ENCODE assay signal across 21 cellular contexts in the genomic region with DNA sequence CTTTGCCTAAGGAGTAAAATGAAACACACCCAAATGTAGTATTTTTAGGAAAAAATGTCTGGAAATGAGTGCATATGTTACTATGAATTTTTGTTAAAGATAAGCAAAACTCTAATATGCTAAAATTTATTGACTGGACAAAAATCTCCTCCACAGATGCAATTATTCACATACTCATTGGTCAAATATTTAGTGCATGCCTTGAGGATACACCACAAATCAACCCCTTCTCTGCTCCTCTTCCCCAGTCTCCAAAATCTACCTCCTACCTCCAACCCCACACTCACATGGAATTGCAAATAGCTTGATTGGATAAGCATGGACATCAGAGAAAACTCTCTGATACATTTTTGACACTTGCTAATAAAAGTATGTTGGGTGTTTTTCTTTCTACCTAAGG.
DNase-seq lines count a peak whose midpoint lies in the region; ATAC-seq and TF ChIP-seq lines count a peak whose summit lies in the region.
"Had no signal": no experiment of that assay in that cellular context is flagged by ENCODE, and none has a peak within 500 bp of the region (broad histone marks: within the 10 kb centered on the region; RNA-seq: fewer than 3 reads in every experiment).

No MANE protein-coding gene starts in this region.

- no TSS peak for BruUV-seq in Caco-2 (replicated peaks; lab: Mats Ljungman, UMichigan)

- H2BK12ac ChIP-seq in mesenchymal stem cell (ENCODE audit: low read length in 2 of 2): peak overlapping the region in 1 of 2 experiments; percentile 63

- DNase-seq in Caco-2 (no peak), RWPE1 (ENCODE audit: low spot score) (no peak), mesenchymal stem cell (no peak), thoracic aorta (ENCODE audit: low spot score) (no peak), NAMALWA (ENCODE audit: low spot score) (no peak), AG08396 (ENCODE audit: low spot score) (no peak)
- no peak for DNase-seq in activated CD8-positive, alpha-beta memory T cell treated with anti-CD3 and anti-CD28 coated beads, Interleukin-2, amount 10 ng/mL, durations not matched to agents 7 days and 5 days
- DNase-seq: activated CD4-positive, alpha-beta T cell treated with anti-CD3 and anti-CD28 coated beads for 48 hours; activated naive CD8-positive, alpha-beta T cell treated with anti-CD3 and anti-CD28 coated beads, Interleukin-2, amount 10 ng/mL, durations not matched to agents 7 days and 5 days; COR-L47; heart right ventricle; mucosa of descending colon; NCI-H1436 treated with DMSO at 0.1 percent for 48 hours; NCI-H2171 treated with DMSO at 0.1 percent for 48 hours; NCI-H69; stimulated activated CD4-positive, alpha-beta T cell treated with anti-CD3 and anti-CD28 coated beads, Interleukin-12 subunit alpha, Interleukin-12 subunit beta, amount 100 ng/mL, for 4 hours had no signal

- peak overlapping the region; percentile 46 for H2BK5ac ChIP-seq in mesenchymal stem cell (ENCODE audit: low read depth, low read length, poor library complexity, severe bottlenecking)

- H3K36me3 Mint-ChIP-seq in Caco-2 (ENCODE audit: insufficient read depth, unreplicated experiment): peaks cover 9% of the 10 kb centered on the region
- H3K36me3 Mint-ChIP-seq in activated CD8-positive, alpha-beta memory T cell treated with anti-CD3 and anti-CD28 coated beads, Interleukin-2, amount 10 ng/mL, durations not matched to agents 7 days and 5 days: peaks cover 6% of the 10 kb centered on the region
- H3K36me3 Mint-ChIP-seq: neural progenitor cell had no signal

- H3K14ac ChIP-seq in mesenchymal stem cell (ENCODE audit: low read length in 2 of 2): no peak overlapping the region

- no peak overlapping the region for H3K9ac ChIP-seq in mesenchymal stem cell (ENCODE audit: low read length)
- H3K9ac ChIP-seq: neural progenitor cell had no signal

- intact Hi-C loops in Caco-2 (cut with micrococcal nuclease; ENCODE audit: unreplicated experiment): no loop called here

- H3K4me3 ChIP-seq in Caco-2 (ENCODE audit: low read depth, low read length): no peak overlapping the region
- no peak overlapping the region for H3K4me3 ChIP-seq in mesenchymal stem cell (ENCODE audit: insufficient read depth in 1 of 2, low read depth in 1 of 2, low read length in 2 of 2)
- H3K4me3 ChIP-seq in thoracic aorta: no peak overlapping the region
- H3K4me3 ChIP-seq: coronary artery, heart right ventricle, mucosa of descending colon, neural progenitor cell had no signal

- H3K4ac ChIP-seq in mesenchymal stem cell (ENCODE audit: low read depth in 1 of 2, low read length in 2 of 2): no peak overlapping the region

- no peaks in the 10 kb centered on the region for H3K27me3 ChIP-seq in Caco-2 (replicated peaks; ENCODE audit: control insufficient read depth, insufficient read depth, low read length)
- no peaks in the 10 kb centered on the region for H3K27me3 ChIP-seq in mesenchymal stem cell (ENCODE audit: control insufficient read depth in 1 of 2, insufficient read depth in 1 of 2, low read length in 2 of 2)
- H3K27me3 ChIP-seq in thoracic aorta (replicated peaks; ENCODE audit: insufficient read depth): no peaks in the 10 kb centered on the region
- H3K27me3 ChIP-seq: heart right ventricle, neural progenitor cell had no signal

- no peak overlapping the region for H2AFZ ChIP-seq in mesenchymal stem cell (ENCODE audit: low read depth, low read length)
- H2AFZ ChIP-seq: neural progenitor cell had no signal

- no peak overlapping the region for H4K91ac ChIP-seq in mesenchymal stem cell (ENCODE audit: low read length)

- peaks cover 9% of the 10 kb centered on the region for H3K9me3 Mint-ChIP-seq in Caco-2 (ENCODE audit: unreplicated experiment)
- no peaks in the 10 kb centered on the region for H3K9me3 Mint-ChIP-seq in activated CD8-positive, alpha-beta memory T cell treated with anti-CD3 and anti-CD28 coated beads, Interleukin-2, amount 10 ng/mL, durations not matched to agents 7 days and 5 days (ENCODE audit: low read depth)
- H3K9me3 Mint-ChIP-seq: activated T-helper 17 cell treated with anti-CD3 and anti-CD28 coated beads, Interleukin-2, amount 50 U/mL, for 72 hours had no signal

- H3K4me1 Mint-ChIP-seq in Caco-2 (ENCODE audit: low read depth, unreplicated experiment): peaks cover 46% of the 10 kb centered on the region
- peaks cover 9% of the 10 kb centered on the region for H3K4me1 Mint-ChIP-seq in activated CD8-positive, alpha-beta memory T cell treated with anti-CD3 and anti-CD28 coated beads, Interleukin-2, amount 10 ng/mL, durations not matched to agents 7 days and 5 days
- H3K4me1 Mint-ChIP-seq: activated T-helper 17 cell treated with anti-CD3 and anti-CD28 coated beads, Interleukin-2, amount 50 U/mL, for 72 hours had no signal

- H3K4me3 Mint-ChIP-seq in Caco-2 (ENCODE audit: unreplicated experiment): peak overlapping the region; percentile 4
- no peak overlapping the region for H3K4me3 Mint-ChIP-seq in activated CD8-positive, alpha-beta memory T cell treated with anti-CD3 and anti-CD28 coated beads, Interleukin-2, amount 10 ng/mL, durations not matched to agents 7 days and 5 days
- H3K4me3 Mint-ChIP-seq: activated naive CD8-positive, alpha-beta T cell treated with anti-CD3 and anti-CD28 coated beads, Interleukin-2, amount 10 ng/mL, durations not matched to agents 7 days and 5 days; activated T-helper 17 cell treated with anti-CD3 and anti-CD28 coated beads, Interleukin-2, amount 50 U/mL, for 72 hours; neural progenitor cell had no signal

- peaks cover 40% of the 10 kb centered on the region for H3K4me1 ChIP-seq in Caco-2
- peaks cover 12% of the 10 kb centered on the region for H3K4me1 ChIP-seq in mesenchymal stem cell (ENCODE audit: control insufficient read depth, insufficient read depth, low read depth, low read length)
- peaks cover 14 to 40% of the 10 kb centered on the region in 2 donors for H3K4me1 ChIP-seq in thoracic aorta (ENCODE audit: control insufficient read depth in 1 of 2, low read depth in 2 of 2)
- H3K4me1 ChIP-seq: neural progenitor cell had no signal

- no peaks in the 10 kb centered on the region for H3K27me3 Mint-ChIP-seq in Caco-2 (ENCODE audit: insufficient read depth, unreplicated experiment)
- H3K27me3 Mint-ChIP-seq in activated CD8-positive, alpha-beta memory T cell treated with anti-CD3 and anti-CD28 coated beads, Interleukin-2, amount 10 ng/mL, durations not matched to agents 7 days and 5 days: no peaks in the 10 kb centered on the region
- H3K27me3 Mint-ChIP-seq: activated naive CD8-positive, alpha-beta T cell treated with anti-CD3 and anti-CD28 coated beads, Interleukin-2, amount 10 ng/mL, durations not matched to agents 7 days and 5 days; activated T-helper 17 cell treated with anti-CD3 and anti-CD28 coated beads, Interleukin-2, amount 50 U/mL, for 72 hours had no signal

- H3K9me3 ChIP-seq in Caco-2: no peaks in the 10 kb centered on the region
- no peaks in the 10 kb centered on the region for H3K9me3 ChIP-seq in mesenchymal stem cell (ENCODE audit: control insufficient read depth, low read length)
- no peaks in the 10 kb centered on the region for H3K9me3 ChIP-seq in thoracic aorta
- H3K9me3 ChIP-seq: heart right ventricle, mucosa of descending colon had no signal

- CTCF ChIA-PET in Caco-2 (lab: Charles Lee) (no interaction called here), RWPE1 (lab: Yijun Ruan, JAX) (no interaction called here)
- CTCF ChIA-PET in activated CD8-positive, alpha-beta memory T cell treated with anti-CD3 and anti-CD28 coated beads, Interleukin-2, amount 10 ng/mL, durations not matched to agents 7 days and 5 days (lab: Charles Lee): no interaction called here

- no peak overlapping the region for H2BK120ac ChIP-seq in mesenchymal stem cell (ENCODE audit: low read depth, low read length)

- POLR2A ChIA-PET in Caco-2 (lab: Charles Lee): no interaction called here
- POLR2A ChIA-PET in RWPE1 (lab: Yijun Ruan, JAX; ENCODE audit: low non-redundant PET): no interaction called here

- no peak overlapping the region for H3K4me2 ChIP-seq in mesenchymal stem cell (ENCODE audit: low read length, poor library complexity, severe bottlenecking)
- H3K4me2 ChIP-seq: neural progenitor cell had no signal

- H2AK5ac ChIP-seq in mesenchymal stem cell (ENCODE audit: low read length, severe bottlenecking): peak overlapping the region; percentile 60

- H3K36me3 ChIP-seq in Caco-2 (ENCODE audit: control insufficient read depth, insufficient read depth, low read length): no peaks in the 10 kb centered on the region
- no peaks in the 10 kb centered on the region for H3K36me3 ChIP-seq in mesenchymal stem cell (ENCODE audit: control insufficient read depth in 1 of 2, insufficient read depth in 2 of 2, low read depth in 1 of 2, low read length in 2 of 2)
- H3K36me3 ChIP-seq in thoracic aorta: no peaks in the 10 kb centered on the region
- H3K36me3 ChIP-seq: heart right ventricle, neural progenitor cell had no signal

- H3K18ac ChIP-seq in mesenchymal stem cell (ENCODE audit: low read depth in 1 of 2, low read length in 2 of 2): peak overlapping the region in 1 of 2 experiments; percentile 97

- H3K27ac Mint-ChIP-seq in Caco-2 (ENCODE audit: unreplicated experiment): peak overlapping the region; percentile 43
- no peak overlapping the region for H3K27ac Mint-ChIP-seq in activated CD8-positive, alpha-beta memory T cell treated with anti-CD3 and anti-CD28 coated beads, Interleukin-2, amount 10 ng/mL, durations not matched to agents 7 days and 5 days
- H3K27ac Mint-ChIP-seq: activated naive CD8-positive, alpha-beta T cell treated with anti-CD3 and anti-CD28 coated beads, Interleukin-2, amount 10 ng/mL, durations not matched to agents 7 days and 5 days; activated T-helper 17 cell treated with anti-CD3 and anti-CD28 coated beads, Interleukin-2, amount 50 U/mL, for 72 hours; neural progenitor cell had no signal

- no peaks in the 10 kb centered on the region for H3K79me1 ChIP-seq in mesenchymal stem cell (replicated peaks; ENCODE audit: low read length, poor library complexity, severe bottlenecking)

- H3K27ac ChIP-seq in RWPE1 (peak overlapping the region; percentile 91), mesenchymal stem cell (ENCODE audit: low read length, poor library complexity, severe bottlenecking) (peak overlapping the region; percentile 77), thoracic aorta (peak overlapping the region; percentile 65 to 79)
- H3K27ac ChIP-seq: neural progenitor cell had no signal

- ATAC-seq in thoracic aorta (ENCODE audit: insufficient number of reproducible peaks, low FRiP score, low read depth) (no peak), HG03139 (IDR thresholded peaks at IDR 0.05; ENCODE audit: unreplicated experiment) (no peak)
- no peak for ATAC-seq in activated CD8-positive, alpha-beta memory T cell treated with anti-CD3 and anti-CD28 coated beads, Interleukin-2, amount 10 ng/mL, durations not matched to agents 7 days and 5 days
- ATAC-seq: activated T-helper 17 cell treated with anti-CD3 and anti-CD28 coated beads, Interleukin-2, amount 50 U/mL, for 72 hours; heart right ventricle; HepG2; mucosa of descending colon had no signal

- TF ChIP-seq CTCF in Caco-2 (IDR thresholded peaks at IDR 0.05; ENCODE audit: insufficient read depth in 1 of 2, low read depth in 1 of 2, low read length in 1 of 2, severe bottlenecking in 1 of 2, unreplicated experiment in 1 of 2) (no peak), RWPE1 (conservative IDR thresholded peaks at IDR 0.05; ENCODE audit: low read depth) (no peak), thoracic aorta (IDR thresholded peaks at IDR 0.05) (no peak)

- H4K8ac ChIP-seq in mesenchymal stem cell (ENCODE audit: low read length): no peak overlapping the region

- no peak overlapping the region for H3K23ac ChIP-seq in mesenchymal stem cell (ENCODE audit: low read length in 2 of 2)

- H2BK15ac ChIP-seq in mesenchymal stem cell (ENCODE audit: low read depth, poor library complexity, severe bottlenecking): no peak overlapping the region
